Comparison of ENCODE assay signal across 8 cellular contexts in the genomic region with DNA sequence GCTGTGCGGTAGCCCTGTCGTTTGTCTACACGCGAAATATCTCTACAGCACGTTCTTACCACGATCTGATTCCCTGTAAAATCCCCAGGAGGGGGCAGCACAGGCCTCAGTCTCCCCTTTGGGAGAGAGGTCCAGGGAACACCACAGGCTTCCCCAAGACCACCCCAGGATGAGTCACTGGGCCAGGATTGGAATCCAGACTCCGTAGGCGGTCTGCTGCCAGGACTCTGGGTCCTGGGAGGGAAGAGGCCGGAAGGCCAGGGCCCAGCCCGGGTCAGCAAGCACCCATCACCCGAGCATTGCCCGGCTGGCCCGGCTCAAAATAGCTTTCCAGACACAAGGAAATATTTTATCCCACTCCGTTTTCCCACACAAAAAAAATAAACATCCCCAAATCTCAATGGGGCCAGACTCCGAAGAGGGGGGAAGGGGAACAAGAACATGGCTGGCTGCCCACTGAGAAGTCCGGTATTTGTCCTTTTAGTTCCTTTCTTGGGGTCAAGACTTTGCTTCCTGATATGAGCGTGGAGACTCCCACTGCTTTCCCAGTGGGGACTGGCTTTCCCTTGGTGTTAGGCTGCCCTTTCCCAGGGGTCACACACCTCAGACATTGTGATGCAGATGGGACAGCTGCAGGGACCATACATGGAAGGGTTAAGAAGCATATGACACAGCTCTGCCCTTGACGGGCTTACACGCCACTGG.
DNase-seq lines count a peak whose midpoint lies in the region; ATAC-seq and TF ChIP-seq lines count a peak whose summit lies in the region.

No MANE protein-coding gene starts in this region.

- peak overlapping the region in 1 of 3 donors; percentile 35 for H3K4me3 ChIP-seq in skeletal muscle tissue (ENCODE audit: low read length in 3 of 3)

- H3K4me1 Mint-ChIP-seq in HFFc6 (ENCODE audit: low read depth): peaks cover 48% of the 10 kb centered on the region
- no peaks in the 10 kb centered on the region for H3K4me1 Mint-ChIP-seq in activated T-cell treated with anti-CD3 and anti-CD28 coated beads, Interleukin-2, amount 50 U/mL, for 24 hours (ENCODE audit: low read depth)

- TF ChIP-seq CTCF in HFFc6 (IDR thresholded peaks at IDR 0.05): peak; percentile 44

- H3K9me3 ChIP-seq in skeletal muscle tissue (ENCODE audit: control insufficient read depth in 3 of 3, low read length in 3 of 3): no peaks in the 10 kb centered on the region

- H3K27ac ChIP-seq in caudate nucleus (ENCODE audit: low read depth, low read length): peak overlapping the region; percentile 55
- H3K27ac ChIP-seq in skeletal muscle tissue (ENCODE audit: low read depth, low read length): peak overlapping the region; percentile 83

- no peaks in the 10 kb centered on the region; the same call in none of the 2 replicates for H3K27me3 Mint-ChIP-seq in HFFc6 (ENCODE audit: insufficient read depth)
- peaks cover 11% of the 10 kb centered on the region for H3K27me3 Mint-ChIP-seq in activated T-cell treated with anti-CD3 and anti-CD28 coated beads, Interleukin-2, amount 50 U/mL, for 24 hours

- H3K4me1 ChIP-seq in skeletal muscle tissue (ENCODE audit: control insufficient read depth in 3 of 3, insufficient read depth in 3 of 3, low read length in 3 of 3): peaks cover 17 to 23% (median 19%) of the 10 kb centered on the region in 3 donors

- DNase-seq in HFFc6 (no peak), caudate nucleus (lab: John Stamatoyannopoulos, UW) (no peak), iris pigment epithelial cell (ENCODE audit: low read depth) (peak; percentile 53), AG20443 (ENCODE audit: low spot score) (no peak), NCI-H446 treated with DMSO at 0.1 percent for 48 hours (lab: John Stamatoyannopoulos, UW) (no peak)
- DNase-seq in activated T-cell treated with anti-CD3 and anti-CD28 coated beads, Interleukin-2, amount 50 U/mL, for 24 hours: no peak

- no peak for ATAC-seq in GM21423 (IDR thresholded peaks at IDR 0.05; ENCODE audit: unreplicated experiment)

- peak overlapping the region in 2 of 3 donors; percentile 19 to 36 for H3K9ac ChIP-seq in skeletal muscle tissue (ENCODE audit: low read depth in 1 of 3, low read length in 3 of 3)

- H3K4me3 Mint-ChIP-seq in HFFc6: no peak overlapping the region
- H3K4me3 Mint-ChIP-seq in activated T-cell treated with anti-CD3 and anti-CD28 coated beads, Interleukin-2, amount 50 U/mL, for 24 hours: no peak overlapping the region

- no peaks in the 10 kb centered on the region for H3K9me3 Mint-ChIP-seq in HFFc6
- no peaks in the 10 kb centered on the region for H3K9me3 Mint-ChIP-seq in activated T-cell treated with anti-CD3 and anti-CD28 coated beads, Interleukin-2, amount 50 U/mL, for 24 hours

- no peaks in the 10 kb centered on the region for H3K36me3 ChIP-seq in skeletal muscle tissue (ENCODE audit: control insufficient read depth in 3 of 3, insufficient read depth in 3 of 3, low read length in 3 of 3)

- H3K27ac Mint-ChIP-seq in HFFc6: no peak overlapping the region
- no peak overlapping the region for H3K27ac Mint-ChIP-seq in activated T-cell treated with anti-CD3 and anti-CD28 coated beads, Interleukin-2, amount 50 U/mL, for 24 hours

- no peaks in the 10 kb centered on the region for H3K27me3 ChIP-seq in skeletal muscle tissue (ENCODE audit: control insufficient read depth in 3 of 3, insufficient read depth in 3 of 3, low read length in 3 of 3)

- no peaks in the 10 kb centered on the region for H3K36me3 Mint-ChIP-seq in HFFc6 (ENCODE audit: low read depth)
- H3K36me3 Mint-ChIP-seq in activated T-cell treated with anti-CD3 and anti-CD28 coated beads, Interleukin-2, amount 50 U/mL, for 24 hours (ENCODE audit: low read depth): no peaks in the 10 kb centered on the region
